In genomic region chr2:200963129-200963917, GRCh38 we compare ENCODE assay signal across 8 cellular contexts. TPM values are rescaled to one million over a fixed set of nuclear protein-coding genes. Genes with fewer than 3 reads are reported as not detected.
A peak's percentile ranks its signal among the peaks of the same experiment; 100 is the strongest.
DNase-seq lines count a peak whose midpoint lies in the region; ATAC-seq and TF ChIP-seq lines count a peak whose summit lies in the region.

Gene ORC2, minus strand, starts transcription at chr2:200963660. Its CDS starts 5,537 bp downstream, at chr2:200958123.

- H3K27ac ChIP-seq in CD4-positive, CD25-positive, alpha-beta regulatory T cell (ENCODE audit: insufficient read depth, low read length, poor library complexity, severe bottlenecking), result peak within 1 kb of the TSS; percentile 92
- H3K27ac ChIP-seq in left lung, result peak within 1 kb of the TSS; percentile 85 to 88

- H3K36me3 Mint-ChIP-seq in CD4-positive, CD25-positive, alpha-beta regulatory T cell, result peaks cover 9% of the 10 kb centered on the region

- no peaks in the 10 kb centered on the region for H3K27me3 Mint-ChIP-seq in CD4-positive, CD25-positive, alpha-beta regulatory T cell

- no peaks in the 10 kb centered on the region for H3K27me3 ChIP-seq in CD4-positive, CD25-positive, alpha-beta regulatory T cell (ENCODE audit: control insufficient read depth, insufficient read depth, low read length)
- H3K27me3 ChIP-seq in left lung, result no peaks in the 10 kb centered on the region

- peak; percentile 36 to 75 for TF ChIP-seq CTCF in left lung (IDR thresholded peaks at IDR 0.05)

- peak; percentile 95 to 96 for ATAC-seq in CD4-positive, CD25-positive, alpha-beta regulatory T cell (ENCODE audit: low read depth in 2 of 2)
- ATAC-seq in GM19395 (IDR thresholded peaks at IDR 0.05; ENCODE audit: unreplicated experiment) (peak; percentile 90), HG03565 (IDR thresholded peaks at IDR 0.05; ENCODE audit: unreplicated experiment) (peak; percentile 78), left lung (peak; percentile 99)

- H3K4me3 Mint-ChIP-seq in CD4-positive, CD25-positive, alpha-beta regulatory T cell, result peak within 1 kb of the TSS; percentile 96 to 99 (median 98)

- intact Hi-C loops in left lung (cut with DNase I), result no loop called here

- H3K4me3 ChIP-seq in CD4-positive, CD25-positive, alpha-beta regulatory T cell (ENCODE audit: low read depth, low read length), result peak within 1 kb of the TSS; percentile 89
- peak within 1 kb of the TSS; percentile 76 to 99 for H3K4me3 ChIP-seq in left lung

- peak within 1 kb of the TSS; percentile 99 to 100 (median 100) for H3K27ac Mint-ChIP-seq in CD4-positive, CD25-positive, alpha-beta regulatory T cell

- peaks cover 7% of the 10 kb centered on the region for H3K36me3 ChIP-seq in CD4-positive, CD25-positive, alpha-beta regulatory T cell (ENCODE audit: control insufficient read depth, insufficient read depth, low read length)
- no peaks in the 10 kb centered on the region for H3K36me3 ChIP-seq in left lung

- no peaks in the 10 kb centered on the region for H3K9me3 ChIP-seq in CD4-positive, CD25-positive, alpha-beta regulatory T cell (ENCODE audit: control insufficient read depth in 2 of 2, low read length in 2 of 2)
- H3K9me3 ChIP-seq in left lung, result no peaks in the 10 kb centered on the region

- no peaks in the 10 kb centered on the region for H3K9me3 Mint-ChIP-seq in CD4-positive, CD25-positive, alpha-beta regulatory T cell

- peak; percentile 91 to 95 (median 95) for DNase-seq in CD4-positive, CD25-positive, alpha-beta regulatory T cell
- DNase-seq in NCI-H748 treated with DMSO at 0.1 percent for 48 hours (lab: John Stamatoyannopoulos, UW) (peak; percentile 94), dermis blood vessel endothelial cell (peak; percentile 96), left lung (peak; percentile 93 to 95)
- DNase-seq in activated CD4-positive, alpha-beta T cell treated with anti-CD3 and anti-CD28 coated beads, Interleukin-2, amount 50 U/mL, for 24 hours (ENCODE audit: low read depth in 1 of 2, low spot score in 1 of 2), result peak; percentile 82 to 88
- peak; percentile 89 to 93 for DNase-seq in stimulated activated CD4-positive, alpha-beta T cell treated with anti-CD3 and anti-CD28 coated beads, Interleukin-2, amount 100 ng/mL, for 48 hours

- H3K4me1 ChIP-seq in CD4-positive, CD25-positive, alpha-beta regulatory T cell (ENCODE audit: control insufficient read depth, insufficient read depth, low read length, poor library complexity, severe bottlenecking), result peaks cover 49% of the 10 kb centered on the region
- H3K4me1 ChIP-seq in left lung, result peaks cover 12 to 42% of the 10 kb centered on the region in 2 donors

- H3K4me1 Mint-ChIP-seq in CD4-positive, CD25-positive, alpha-beta regulatory T cell, result peaks cover 43 to 82% (median 60%) of the 10 kb centered on the region in 4 donors

RNA-seq across cellular contexts. Expression of gene ORC2, which starts in this region (rescaled TPM):
- total RNA-seq in CD4-positive, CD25-positive, alpha-beta regulatory T cell, result 32.7 TPM
- polyA plus RNA-seq in CD4-positive, CD25-positive, alpha-beta regulatory T cell, result 10 to 100 TPM in 2 of 4 donors, 1 to 10 TPM in 2; 8.4 to 14.3 (median 11.9) TPM
- total RNA-seq in dermis blood vessel endothelial cell, result 19.7 and 25.5 TPM in 2 replicates
- total RNA-seq in left lung, result 10 to 100 TPM; 25.6 to 35.0 TPM

Comparison
In these comparisons a context has a peak if more than half of its experiments do, and no peak if none do; other contexts are left out.
1. Peak in every context shown above with its lines: DNase-seq, ATAC-seq, H3K4me3 ChIP-seq and H3K27ac ChIP-seq.